ENCODE assay signal across 9 cellular contexts in the genomic region with DNA sequence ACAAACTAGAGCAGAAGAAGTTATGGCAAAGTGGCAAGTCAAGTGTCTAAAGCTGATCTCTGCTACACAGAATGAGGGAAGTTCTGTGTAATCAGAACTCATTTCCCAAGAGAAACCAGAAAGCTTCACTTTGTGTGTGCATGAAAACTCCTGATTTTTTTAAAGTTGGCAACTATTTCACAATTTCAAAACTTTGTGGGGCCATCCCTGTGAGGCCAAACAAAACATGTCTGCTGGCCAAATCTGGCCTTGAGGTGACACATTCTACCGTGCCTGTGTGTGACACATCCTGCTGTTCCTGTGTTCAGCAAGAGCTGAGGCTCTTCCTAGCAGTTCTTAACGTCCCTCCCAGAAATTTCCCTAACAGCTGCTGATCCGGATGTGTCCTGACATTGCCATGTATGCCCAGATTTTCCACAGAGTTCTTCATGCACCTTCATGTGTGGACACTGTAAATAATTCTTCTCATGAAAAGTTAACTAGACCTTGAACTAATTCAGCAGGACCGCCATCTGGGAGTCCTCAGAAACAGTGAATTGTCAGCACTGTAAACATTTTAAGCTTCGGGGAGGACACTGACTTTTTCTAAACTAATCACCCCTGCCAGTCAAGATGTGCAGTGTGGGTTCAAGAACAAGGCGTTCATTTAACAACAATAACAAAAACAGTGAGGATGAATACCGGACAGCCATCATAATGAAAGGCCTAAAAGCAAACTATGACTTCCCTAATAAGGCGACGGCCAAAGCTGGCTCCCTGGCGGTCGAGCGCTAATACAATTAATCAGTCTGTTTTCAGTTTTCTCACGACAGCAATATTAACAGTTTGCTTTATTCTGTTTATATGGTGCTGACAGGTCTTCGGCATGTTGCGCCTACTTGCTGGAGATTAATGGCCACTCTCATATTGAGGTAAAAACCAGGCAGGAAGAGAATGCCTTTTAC.
A peak's percentile ranks its signal among the peaks of the same experiment; 100 is the strongest.
DNase-seq lines count a peak whose midpoint lies in the region; ATAC-seq and TF ChIP-seq lines count a peak whose summit lies in the region.
"Had no signal": no experiment of that assay in that cellular context is flagged by ENCODE, and none has a peak within 500 bp of the region (broad histone marks: within the 10 kb centered on the region; RNA-seq: fewer than 3 reads in every experiment).

No MANE protein-coding gene starts in this region.

- intact Hi-C loops in activated CD4-positive, alpha-beta T cell treated with anti-CD3 and anti-CD28 coated beads for 36 hours (cut with DNase I, micrococcal nuclease): no loop called here

- CTCF ChIA-PET in HEK293T (lab: Yijun Ruan, JAX): no interaction called here
- CTCF ChIA-PET in activated CD4-positive, alpha-beta T cell treated with anti-CD3 and anti-CD28 coated beads for 36 hours (lab: Charles Lee): interaction anchor here (1.1 kb wide), 1 partner anchor 46 kb away, joined by 3 read pairs; no protein-coding TSS in a partner anchor

- H3K4me3 Mint-ChIP-seq in activated CD4-positive, alpha-beta T cell treated with anti-CD3 and anti-CD28 coated beads for 36 hours: no peak overlapping the region

- peaks cover 3% of the 10 kb centered on the region for H3K36me3 Mint-ChIP-seq in activated CD4-positive, alpha-beta T cell treated with anti-CD3 and anti-CD28 coated beads for 36 hours (ENCODE audit: low read depth)

- no peaks in the 10 kb centered on the region for H3K9me3 Mint-ChIP-seq in activated CD4-positive, alpha-beta T cell treated with anti-CD3 and anti-CD28 coated beads for 36 hours (ENCODE audit: low read depth)

- no peaks in the 10 kb centered on the region for H3K27me3 Mint-ChIP-seq in activated CD4-positive, alpha-beta T cell treated with anti-CD3 and anti-CD28 coated beads for 36 hours

- H3K27ac Mint-ChIP-seq in activated CD4-positive, alpha-beta T cell treated with anti-CD3 and anti-CD28 coated beads for 36 hours: no peak overlapping the region

- DNase-seq in HEK293T (ENCODE audit: extremely low spot score) (peak; percentile 16), cardiac fibroblast (ENCODE audit: low read depth in 2 of 2) (peak; percentile 76 to 96), left kidney (ENCODE audit: low read depth, low spot score) (peak; percentile 67), stromal cell of bone marrow (ENCODE audit: low read depth) (peak; percentile 91), germinal center (ENCODE audit: low spot score) (no peak)
- DNase-seq in activated CD4-positive, alpha-beta T cell treated with anti-CD3 and anti-CD28 coated beads for 36 hours: no peak

- POLR2A ChIA-PET in HEK293T (lab: Yijun Ruan, JAX): no interaction called here
- POLR2A ChIA-PET in activated CD4-positive, alpha-beta T cell treated with anti-CD3 and anti-CD28 coated beads for 36 hours (lab: Charles Lee): no interaction called here

- ATAC-seq in HG03521 (IDR thresholded peaks at IDR 0.05; ENCODE audit: unreplicated experiment): no peak
- ATAC-seq in activated CD4-positive, alpha-beta T cell treated with anti-CD3 and anti-CD28 coated beads for 36 hours: no peak
- no peak for ATAC-seq in GM19328 (IDR thresholded peaks at IDR 0.05; ENCODE audit: unreplicated experiment)

- peaks cover 17% of the 10 kb centered on the region for H3K4me1 Mint-ChIP-seq in activated CD4-positive, alpha-beta T cell treated with anti-CD3 and anti-CD28 coated beads for 36 hours

- H3K4me3 ChIP-seq in cardiac fibroblast (replicated peaks in 1 of 2; ENCODE audit: low read depth in 2 of 2, low read length in 2 of 2): peak overlapping the region in 1 of 2 donors; percentile 19
- H3K4me3 ChIP-seq: SJSA1 had no signal

- no peak for TF ChIP-seq CTCF in cardiac fibroblast (IDR thresholded peaks at IDR 0.05; ENCODE audit: low read depth, low read length)

TF ChIP-seq in HEK293T, 16 proteins besides CTCF, POLR2A, EP300 and RAD21:
- no peak for TF ChIP-seq TARDBP (IDR thresholded peaks at IDR 0.05)
- TF ChIP-seq, protein P1, sequence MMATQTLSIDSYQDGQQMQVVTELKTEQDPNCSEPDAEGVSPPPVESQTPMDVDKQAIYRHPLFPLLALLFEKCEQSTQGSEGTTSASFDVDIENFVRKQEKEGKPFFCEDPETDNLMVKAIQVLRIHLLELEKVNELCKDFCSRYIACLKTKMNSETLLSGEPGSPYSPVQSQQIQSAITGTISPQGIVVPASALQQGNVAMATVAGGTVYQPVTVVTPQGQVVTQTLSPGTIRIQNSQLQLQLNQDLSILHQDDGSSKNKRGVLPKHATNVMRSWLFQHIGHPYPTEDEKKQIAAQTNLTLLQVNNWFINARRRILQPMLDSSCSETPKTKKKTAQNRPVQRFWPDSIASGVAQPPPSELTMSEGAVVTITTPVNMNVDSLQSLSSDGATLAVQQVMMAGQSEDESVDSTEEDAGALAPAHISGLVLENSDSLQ (IDR thresholded peaks at IDR 0.05): peak; percentile 72

Comparison
In these comparisons a context has a peak if more than half of its experiments do, and no peak if none do; other contexts are left out.
1. DNase-seq: peak in HEK293T (single experiment), cardiac fibroblast (2 of 2), left kidney (single experiment) and stromal cell of bone marrow (single experiment); none in activated CD4-positive, alpha-beta T cell treated with anti-CD3 and anti-CD28 coated beads for 36 hours (single experiment) and germinal center (single experiment).